8 cellular contexts compared by ENCODE assay signal in the genomic region with DNA sequence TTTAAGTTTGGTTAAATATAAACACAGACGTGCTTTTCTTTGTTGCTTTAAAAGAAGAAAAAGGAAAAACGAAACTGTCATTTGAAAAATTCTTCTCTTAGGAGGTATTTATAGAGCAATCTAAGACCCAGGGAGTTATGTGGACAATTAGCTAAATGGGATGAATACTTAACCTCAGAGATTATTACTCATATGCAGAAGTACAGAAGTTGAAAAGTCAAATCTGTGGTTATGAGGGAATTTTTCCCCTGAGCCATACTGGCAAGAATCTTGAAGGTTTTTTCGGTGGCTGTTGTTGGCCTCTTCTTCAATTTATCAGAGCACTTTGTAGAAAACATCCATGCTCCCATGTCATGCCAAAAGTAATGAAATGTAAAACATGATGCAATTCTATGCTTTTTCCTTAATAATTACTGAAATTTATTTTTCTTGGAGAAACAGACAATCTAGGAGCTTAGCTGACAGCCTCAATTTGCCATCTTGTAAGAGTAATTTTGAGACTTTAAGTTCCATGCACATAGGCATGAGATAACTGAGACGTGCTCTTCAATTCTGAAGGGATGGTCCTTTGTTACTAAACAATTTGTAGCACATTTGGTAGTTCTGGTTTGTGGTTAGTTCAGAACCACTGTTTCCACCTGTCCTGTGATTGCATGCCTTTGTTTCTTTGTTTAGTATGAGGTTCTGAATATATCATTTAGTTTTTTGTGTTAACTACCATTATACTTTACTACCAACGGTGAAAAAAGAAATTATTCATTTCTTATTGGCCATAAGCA.
DNase-seq lines count a peak whose midpoint lies in the region; ATAC-seq and TF ChIP-seq lines count a peak whose summit lies in the region.

No MANE protein-coding gene starts in this region.

- peak overlapping the region; percentile 46 for H3K4me2 ChIP-seq in fibroblast of lung (ENCODE audit: extremely low read depth, insufficient read depth, low read length)

- no peak overlapping the region for H3K9ac ChIP-seq in fibroblast of lung (ENCODE audit: insufficient read depth, low read length)

- no peak for DNase-seq in CD4-positive, CD25-positive, alpha-beta regulatory T cell
- peak; percentile 90 to 94 for DNase-seq in fibroblast of lung (ENCODE audit: low read depth in 2 of 2)
- no peak for DNase-seq in DMS153 treated with DMSO at 0.1 percent for 48 hours (lab: John Stamatoyannopoulos, UW; ENCODE audit: unreplicated experiment)
- DNase-seq in anterior cingulate cortex (lab: John Stamatoyannopoulos, UW): no peak
- DNase-seq in NCI-H2081 (lab: John Stamatoyannopoulos, UW): no peak

- no peaks in the 10 kb centered on the region for H3K36me3 ChIP-seq in CD4-positive, CD25-positive, alpha-beta regulatory T cell (ENCODE audit: control insufficient read depth, insufficient read depth, low read length)
- peaks cover 2% of the 10 kb centered on the region for H3K36me3 ChIP-seq in fibroblast of lung (ENCODE audit: control insufficient read depth, insufficient read depth, low read length)

- H3K9me3 Mint-ChIP-seq in CD4-positive, CD25-positive, alpha-beta regulatory T cell: peaks cover 0 to 1% (median 0%) of the 10 kb centered on the region in 7 donors

- H3K4me1 ChIP-seq in CD4-positive, CD25-positive, alpha-beta regulatory T cell (ENCODE audit: control insufficient read depth, insufficient read depth, low read length, poor library complexity, severe bottlenecking): no peaks in the 10 kb centered on the region
- peaks cover 7% of the 10 kb centered on the region for H3K4me1 ChIP-seq in fibroblast of lung (ENCODE audit: control insufficient read depth, extremely low read depth, insufficient read depth, low read length)

- no peak overlapping the region for H2AFZ ChIP-seq in fibroblast of lung (ENCODE audit: low read length)

- H3K4me1 Mint-ChIP-seq in CD4-positive, CD25-positive, alpha-beta regulatory T cell: peaks cover 2 to 14% (median 4%) of the 10 kb centered on the region in 4 donors

- H3K27ac ChIP-seq in CD4-positive, CD25-positive, alpha-beta regulatory T cell (ENCODE audit: insufficient read depth, low read length, poor library complexity, severe bottlenecking): no peak overlapping the region
- peak overlapping the region; percentile 52 for H3K27ac ChIP-seq in fibroblast of lung (ENCODE audit: insufficient read depth, low read length)

- H3K4me3 ChIP-seq in CD4-positive, CD25-positive, alpha-beta regulatory T cell (ENCODE audit: low read depth, low read length): peak overlapping the region; percentile 11
- H3K4me3 ChIP-seq in fibroblast of lung (replicated peaks in 1 of 4; ENCODE audit: control extremely low read depth in 1 of 4, insufficient read depth in 1 of 4, low read depth in 3 of 4, low read length in 4 of 4): no peak overlapping the region

- no peaks in the 10 kb centered on the region for H3K27me3 ChIP-seq in CD4-positive, CD25-positive, alpha-beta regulatory T cell (ENCODE audit: control insufficient read depth, insufficient read depth, low read length)
- no peaks in the 10 kb centered on the region for H3K27me3 ChIP-seq in fibroblast of lung (ENCODE audit: control insufficient read depth, insufficient read depth, low read length)

- H3K27ac Mint-ChIP-seq in CD4-positive, CD25-positive, alpha-beta regulatory T cell: no peak overlapping the region

- no peaks in the 10 kb centered on the region for H3K27me3 Mint-ChIP-seq in CD4-positive, CD25-positive, alpha-beta regulatory T cell

- H3K79me2 ChIP-seq in fibroblast of lung (ENCODE audit: control insufficient read depth, insufficient read depth, low read length): no peaks in the 10 kb centered on the region

- ATAC-seq in CD4-positive, CD25-positive, alpha-beta regulatory T cell (ENCODE audit: low read depth in 2 of 2): no peak
- peak; percentile 85 for ATAC-seq in GM19452 (IDR thresholded peaks at IDR 0.05; ENCODE audit: unreplicated experiment)
- peak; percentile 87 for ATAC-seq in HG03196 (IDR thresholded peaks at IDR 0.05; ENCODE audit: unreplicated experiment)
- ATAC-seq in GM19324 (IDR thresholded peaks at IDR 0.05; ENCODE audit: low FRiP score, unreplicated experiment): no peak

- no peaks in the 10 kb centered on the region for H3K9me3 ChIP-seq in CD4-positive, CD25-positive, alpha-beta regulatory T cell (ENCODE audit: control insufficient read depth in 2 of 2, low read length in 2 of 2)
- H3K9me3 ChIP-seq in fibroblast of lung (ENCODE audit: control insufficient read depth, insufficient read depth, low read depth, low read length): no peaks in the 10 kb centered on the region

- no peak overlapping the region for H3K4me3 Mint-ChIP-seq in CD4-positive, CD25-positive, alpha-beta regulatory T cell

- no peak for TF ChIP-seq CTCF in fibroblast of lung (conservative IDR thresholded peaks at IDR 0.05 in 1 of 2, IDR thresholded peaks at IDR 0.05 in 1 of 2; ENCODE audit: low read depth in 1 of 2, low read length in 2 of 2)

- H3K36me3 Mint-ChIP-seq in CD4-positive, CD25-positive, alpha-beta regulatory T cell: no peaks in the 10 kb centered on the region

- no peaks in the 10 kb centered on the region for H4K20me1 ChIP-seq in fibroblast of lung (ENCODE audit: control insufficient read depth, extremely low read depth, insufficient read depth, low read length)

Comparison
In these comparisons a context has a peak if more than half of its experiments do, and no peak if none do; other contexts are left out.
1. ATAC-seq: peak in GM19452 (single experiment) and HG03196 (single experiment); none in CD4-positive, CD25-positive, alpha-beta regulatory T cell (0 of 2) and GM19324 (single experiment).
2. DNase-seq: peak in fibroblast of lung (2 of 2); none in CD4-positive, CD25-positive, alpha-beta regulatory T cell (0 of 3), DMS153 treated with DMSO at 0.1 percent for 48 hours (single experiment), anterior cingulate cortex (0 of 58) and NCI-H2081 (0 of 2).